1 cellular context compared by ENCODE assay signal in the genomic region with DNA sequence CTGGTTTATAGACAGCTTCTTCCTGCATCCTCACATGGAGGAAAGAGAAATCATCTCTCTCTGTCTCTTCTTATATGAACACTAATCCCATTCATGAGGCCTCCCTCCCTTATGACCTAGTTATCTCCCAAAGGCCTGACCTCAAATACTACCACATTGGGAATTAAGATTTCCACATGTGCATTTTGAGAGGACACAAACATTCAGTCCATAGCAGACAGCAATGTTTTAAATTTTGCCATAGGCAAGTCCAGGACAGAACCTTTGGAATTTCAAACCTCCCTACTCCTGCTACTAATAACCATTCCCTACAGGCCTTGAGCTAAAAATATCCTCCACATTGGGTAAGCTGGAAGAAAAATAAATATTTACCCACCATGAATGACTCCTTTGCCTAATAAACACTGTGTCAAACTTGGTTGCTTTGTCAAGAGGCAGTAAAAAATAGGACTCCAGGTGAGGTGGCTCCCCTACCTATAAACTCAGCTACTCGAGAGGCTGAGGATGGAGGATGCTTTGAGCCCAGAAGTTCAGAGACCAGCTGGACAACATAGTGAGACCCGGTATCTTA.
TF ChIP-seq lines count a peak whose summit lies in the region.

No MANE protein-coding gene starts in this region.

TF ChIP-seq in HepG2, 621 proteins besides CTCF, POLR2A, EP300 and RAD21 (continued from another document and continues in another):
- TF ChIP-seq ZBTB20 (CRISPR knock-in tag; IDR thresholded peaks at IDR 0.05; ENCODE audit: borderline replicate concordance, low read depth) = peak; percentile 38; the same call in 1 of the 2 replicates
- TF ChIP-seq ZBTB39 (CRISPR knock-in tag; IDR thresholded peaks at IDR 0.05) = no peak
- no peak for TF ChIP-seq MAZ (IDR thresholded peaks at IDR 0.05; ENCODE audit: borderline replicate concordance, low read depth, low read length)
- no peak for TF ChIP-seq MAZ (CRISPR knock-in tag; IDR thresholded peaks at IDR 0.05; ENCODE audit: low read depth)
- no peak for TF ChIP-seq ZNF780A (CRISPR knock-in tag; IDR thresholded peaks at IDR 0.05)
- peak; percentile 76 for TF ChIP-seq NCOA2 (CRISPR knock-in tag; IDR thresholded peaks at IDR 0.05)
- TF ChIP-seq, protein P1, sequence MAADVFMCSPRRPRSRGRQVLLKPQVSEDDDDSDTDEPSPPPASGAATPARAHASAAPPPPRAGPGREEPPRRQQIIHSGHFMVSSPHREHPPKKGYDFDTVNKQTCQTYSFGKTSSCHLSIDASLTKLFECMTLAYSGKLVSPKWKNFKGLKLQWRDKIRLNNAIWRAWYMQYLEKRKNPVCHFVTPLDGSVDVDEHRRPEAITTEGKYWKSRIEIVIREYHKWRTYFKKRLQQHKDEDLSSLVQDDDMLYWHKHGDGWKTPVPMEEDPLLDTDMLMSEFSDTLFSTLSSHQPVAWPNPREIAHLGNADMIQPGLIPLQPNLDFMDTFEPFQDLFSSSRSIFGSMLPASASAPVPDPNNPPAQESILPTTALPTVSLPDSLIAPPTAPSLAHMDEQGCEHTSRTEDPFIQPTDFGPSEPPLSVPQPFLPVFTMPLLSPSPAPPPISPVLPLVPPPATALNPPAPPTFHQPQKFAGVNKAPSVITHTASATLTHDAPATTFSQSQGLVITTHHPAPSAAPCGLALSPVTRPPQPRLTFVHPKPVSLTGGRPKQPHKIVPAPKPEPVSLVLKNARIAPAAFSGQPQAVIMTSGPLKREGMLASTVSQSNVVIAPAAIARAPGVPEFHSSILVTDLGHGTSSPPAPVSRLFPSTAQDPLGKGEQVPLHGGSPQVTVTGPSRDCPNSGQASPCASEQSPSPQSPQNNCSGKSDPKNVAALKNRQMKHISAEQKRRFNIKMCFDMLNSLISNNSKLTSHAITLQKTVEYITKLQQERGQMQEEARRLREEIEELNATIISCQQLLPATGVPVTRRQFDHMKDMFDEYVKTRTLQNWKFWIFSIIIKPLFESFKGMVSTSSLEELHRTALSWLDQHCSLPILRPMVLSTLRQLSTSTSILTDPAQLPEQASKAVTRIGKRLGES (CRISPR knock-in tag; IDR thresholded peaks at IDR 0.05; ENCODE audit: borderline replicate concordance) = no peak
- TF ChIP-seq TARDBP (CRISPR knock-in tag; IDR thresholded peaks at IDR 0.05) = peak; percentile 49; the same call in 1 of the 2 replicates
- TF ChIP-seq ZNF441 (CRISPR knock-in tag; IDR thresholded peaks at IDR 0.05; ENCODE audit: borderline replicate concordance) = no peak
- no peak for TF ChIP-seq TCF12 (IDR thresholded peaks at IDR 0.05)
- TF ChIP-seq TCF12 (CRISPR knock-in tag; IDR thresholded peaks at IDR 0.05) = no peak
- no peak for TF ChIP-seq ZHX2 (IDR thresholded peaks at IDR 0.05; ENCODE audit: low read depth)
- no peak for TF ChIP-seq ZHX2 (CRISPR knock-in tag; IDR thresholded peaks at IDR 0.05; ENCODE audit: borderline replicate concordance)
- TF ChIP-seq ZIK1 (CRISPR knock-in tag; IDR thresholded peaks at IDR 0.05; ENCODE audit: borderline replicate concordance, low read depth) = no peak
- TF ChIP-seq EZH2 (conservative IDR thresholded peaks at IDR 0.05; ENCODE audit: low read depth, low read length) = no peak
- TF ChIP-seq ZMYM3 (CRISPR knock-in tag; IDR thresholded peaks at IDR 0.05) = peak; percentile 61
- peak; percentile 56 for TF ChIP-seq ZGPAT (CRISPR knock-in tag; IDR thresholded peaks at IDR 0.05)
- TF ChIP-seq SRY (CRISPR knock-in tag; IDR thresholded peaks at IDR 0.05) = no peak
- TF ChIP-seq JUNB (CRISPR knock-in tag; IDR thresholded peaks at IDR 0.05; ENCODE audit: borderline replicate concordance) = no peak
- no peak for TF ChIP-seq KDM2A (CRISPR knock-in tag; IDR thresholded peaks at IDR 0.05; ENCODE audit: borderline replicate concordance, low read depth)
- TF ChIP-seq ZNF451 (CRISPR knock-in tag; IDR thresholded peaks at IDR 0.05) = no peak
- TF ChIP-seq, protein P2, sequence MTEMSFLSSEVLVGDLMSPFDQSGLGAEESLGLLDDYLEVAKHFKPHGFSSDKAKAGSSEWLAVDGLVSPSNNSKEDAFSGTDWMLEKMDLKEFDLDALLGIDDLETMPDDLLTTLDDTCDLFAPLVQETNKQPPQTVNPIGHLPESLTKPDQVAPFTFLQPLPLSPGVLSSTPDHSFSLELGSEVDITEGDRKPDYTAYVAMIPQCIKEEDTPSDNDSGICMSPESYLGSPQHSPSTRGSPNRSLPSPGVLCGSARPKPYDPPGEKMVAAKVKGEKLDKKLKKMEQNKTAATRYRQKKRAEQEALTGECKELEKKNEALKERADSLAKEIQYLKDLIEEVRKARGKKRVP (CRISPR knock-in tag; IDR thresholded peaks at IDR 0.05) = 0 out of 4 replicates have a peak, but pooled peaks of 1 of the 2 experiments have one; percentile 40
- 0 out of 2 replicates have a peak, but pooled peaks have one; percentile 33 for TF ChIP-seq SIX1 (CRISPR knock-in tag; IDR thresholded peaks at IDR 0.05; ENCODE audit: borderline replicate concordance)
- peak; percentile 71 for TF ChIP-seq FOSL2 (CRISPR knock-in tag; IDR thresholded peaks at IDR 0.05)
- TF ChIP-seq ISL2 (CRISPR knock-in tag; IDR thresholded peaks at IDR 0.05) = peak; percentile 75
- TF ChIP-seq TCF7 (IDR thresholded peaks at IDR 0.05; ENCODE audit: low read depth) = no peak
- peak; percentile 88; the same call in 1 of the 2 replicates for TF ChIP-seq HMG20A (CRISPR knock-in tag; IDR thresholded peaks at IDR 0.05; ENCODE audit: borderline replicate concordance)
- no peak for TF ChIP-seq ZBTB8A (CRISPR knock-in tag; IDR thresholded peaks at IDR 0.05; ENCODE audit: borderline replicate concordance, low read depth)
- TF ChIP-seq, protein P3, sequence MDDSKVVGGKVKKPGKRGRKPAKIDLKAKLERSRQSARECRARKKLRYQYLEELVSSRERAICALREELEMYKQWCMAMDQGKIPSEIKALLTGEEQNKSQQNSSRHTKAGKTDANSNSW (CRISPR knock-in tag; IDR thresholded peaks at IDR 0.05; ENCODE audit: borderline replicate concordance) = no peak
- TF ChIP-seq, protein P4, sequence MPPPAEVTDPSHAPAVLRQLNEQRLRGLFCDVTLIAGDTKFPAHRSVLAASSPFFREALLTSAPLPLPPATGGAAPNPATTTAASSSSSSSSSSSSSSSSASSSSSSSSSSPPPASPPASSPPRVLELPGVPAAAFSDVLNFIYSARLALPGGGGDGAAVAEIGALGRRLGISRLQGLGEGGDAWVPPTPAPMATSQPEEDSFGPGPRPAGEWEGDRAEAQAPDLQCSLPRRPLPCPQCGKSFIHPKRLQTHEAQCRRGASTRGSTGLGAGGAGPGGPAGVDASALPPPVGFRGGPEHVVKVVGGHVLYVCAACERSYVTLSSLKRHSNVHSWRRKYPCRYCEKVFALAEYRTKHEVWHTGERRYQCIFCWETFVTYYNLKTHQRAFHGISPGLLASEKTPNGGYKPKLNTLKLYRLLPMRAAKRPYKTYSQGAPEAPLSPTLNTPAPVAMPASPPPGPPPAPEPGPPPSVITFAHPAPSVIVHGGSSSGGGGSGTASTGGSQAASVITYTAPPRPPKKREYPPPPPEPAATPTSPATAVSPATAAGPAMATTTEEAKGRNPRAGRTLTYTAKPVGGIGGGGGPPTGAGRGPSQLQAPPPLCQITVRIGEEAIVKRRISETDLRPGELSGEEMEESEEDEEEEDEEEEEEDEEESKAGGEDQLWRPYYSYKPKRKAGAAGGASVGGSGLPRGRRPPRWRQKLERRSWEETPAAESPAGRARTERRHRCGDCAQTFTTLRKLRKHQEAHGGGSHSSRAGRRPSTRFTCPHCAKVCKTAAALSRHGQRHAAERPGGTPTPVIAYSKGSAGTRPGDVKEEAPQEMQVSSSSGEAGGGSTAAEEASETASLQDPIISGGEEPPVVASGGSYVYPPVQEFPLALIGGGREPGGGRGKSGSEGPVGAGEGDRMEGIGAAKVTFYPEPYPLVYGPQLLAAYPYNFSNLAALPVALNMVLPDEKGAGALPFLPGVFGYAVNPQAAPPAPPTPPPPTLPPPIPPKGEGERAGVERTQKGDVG (CRISPR knock-in tag; IDR thresholded peaks at IDR 0.05; ENCODE audit: borderline replicate concordance) = no peak
- no peak for TF ChIP-seq RBAK (CRISPR knock-in tag; IDR thresholded peaks at IDR 0.05)
- no peak for TF ChIP-seq SMARCE1 (IDR thresholded peaks at IDR 0.05; ENCODE audit: borderline replicate concordance)
- no peak for TF ChIP-seq AGO1 (IDR thresholded peaks at IDR 0.05; ENCODE audit: low read depth, low read length, poor library complexity, severe bottlenecking)
- no peak for TF ChIP-seq ZNF839 (CRISPR knock-in tag; IDR thresholded peaks at IDR 0.05; ENCODE audit: borderline replicate concordance)
- TF ChIP-seq BRD4 (CRISPR knock-in tag; IDR thresholded peaks at IDR 0.05) = no peak
- no peak for TF ChIP-seq MIER2 (CRISPR knock-in tag; IDR thresholded peaks at IDR 0.05)
- no peak for TF ChIP-seq ZNF280B (CRISPR knock-in tag; IDR thresholded peaks at IDR 0.05; ENCODE audit: borderline replicate concordance)
- TF ChIP-seq GTF2F1 (IDR thresholded peaks at IDR 0.05; ENCODE audit: low read length) = no peak
